Comparison of ENCODE assay signal across 1 cellular context in the genomic region with DNA sequence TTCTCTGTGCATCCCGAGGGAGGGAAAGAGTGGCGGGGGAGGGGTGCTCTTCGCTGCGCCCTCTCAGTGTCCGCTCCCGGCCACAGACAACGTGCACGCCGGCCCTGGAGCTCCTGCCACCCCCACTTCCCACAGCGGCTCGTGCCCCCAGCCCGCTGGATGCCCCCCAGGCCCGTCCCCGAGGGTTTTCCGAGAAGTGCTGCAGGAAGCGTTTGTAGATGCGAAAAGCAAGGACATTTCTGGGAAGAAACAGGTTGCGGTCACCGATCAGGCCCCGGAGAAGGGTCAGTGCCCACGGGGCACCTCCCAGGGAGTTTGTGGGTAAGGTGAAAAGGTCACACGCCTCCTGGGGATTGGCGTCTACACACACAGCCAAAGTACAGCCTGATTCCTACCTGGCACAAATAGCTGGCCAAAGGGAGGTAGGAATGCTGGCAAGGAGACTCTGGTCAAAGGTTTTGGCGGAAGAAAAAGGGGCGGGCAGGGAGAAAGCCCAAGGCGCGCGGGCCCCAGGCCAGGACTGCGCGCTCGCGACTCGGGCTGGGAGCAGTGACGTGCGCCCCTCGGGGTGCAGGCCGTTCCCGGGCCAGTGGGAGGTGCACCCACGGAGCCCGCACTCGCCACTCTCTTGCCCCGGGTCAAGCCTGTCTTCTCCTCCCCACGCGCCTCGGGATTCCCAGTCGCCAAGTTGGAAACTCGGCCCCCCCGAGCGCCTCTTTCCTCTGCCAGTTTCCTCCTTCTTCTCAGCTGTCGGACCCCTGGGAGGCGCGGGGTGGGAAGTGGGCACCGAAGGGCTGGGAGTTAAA.
A peak's percentile ranks its signal among the peaks of the same experiment; 100 is the strongest.
TF ChIP-seq lines count a peak whose summit lies in the region.

No MANE protein-coding gene starts in this region.

TF ChIP-seq in HepG2, 621 proteins besides CTCF, POLR2A, EP300 and RAD21 (continued from another document):
- TF ChIP-seq ZNF430 (CRISPR knock-in tag; IDR thresholded peaks at IDR 0.05) = no peak
- no peak for TF ChIP-seq ZSCAN30 (CRISPR knock-in tag; IDR thresholded peaks at IDR 0.05)
- TF ChIP-seq, protein P1, sequence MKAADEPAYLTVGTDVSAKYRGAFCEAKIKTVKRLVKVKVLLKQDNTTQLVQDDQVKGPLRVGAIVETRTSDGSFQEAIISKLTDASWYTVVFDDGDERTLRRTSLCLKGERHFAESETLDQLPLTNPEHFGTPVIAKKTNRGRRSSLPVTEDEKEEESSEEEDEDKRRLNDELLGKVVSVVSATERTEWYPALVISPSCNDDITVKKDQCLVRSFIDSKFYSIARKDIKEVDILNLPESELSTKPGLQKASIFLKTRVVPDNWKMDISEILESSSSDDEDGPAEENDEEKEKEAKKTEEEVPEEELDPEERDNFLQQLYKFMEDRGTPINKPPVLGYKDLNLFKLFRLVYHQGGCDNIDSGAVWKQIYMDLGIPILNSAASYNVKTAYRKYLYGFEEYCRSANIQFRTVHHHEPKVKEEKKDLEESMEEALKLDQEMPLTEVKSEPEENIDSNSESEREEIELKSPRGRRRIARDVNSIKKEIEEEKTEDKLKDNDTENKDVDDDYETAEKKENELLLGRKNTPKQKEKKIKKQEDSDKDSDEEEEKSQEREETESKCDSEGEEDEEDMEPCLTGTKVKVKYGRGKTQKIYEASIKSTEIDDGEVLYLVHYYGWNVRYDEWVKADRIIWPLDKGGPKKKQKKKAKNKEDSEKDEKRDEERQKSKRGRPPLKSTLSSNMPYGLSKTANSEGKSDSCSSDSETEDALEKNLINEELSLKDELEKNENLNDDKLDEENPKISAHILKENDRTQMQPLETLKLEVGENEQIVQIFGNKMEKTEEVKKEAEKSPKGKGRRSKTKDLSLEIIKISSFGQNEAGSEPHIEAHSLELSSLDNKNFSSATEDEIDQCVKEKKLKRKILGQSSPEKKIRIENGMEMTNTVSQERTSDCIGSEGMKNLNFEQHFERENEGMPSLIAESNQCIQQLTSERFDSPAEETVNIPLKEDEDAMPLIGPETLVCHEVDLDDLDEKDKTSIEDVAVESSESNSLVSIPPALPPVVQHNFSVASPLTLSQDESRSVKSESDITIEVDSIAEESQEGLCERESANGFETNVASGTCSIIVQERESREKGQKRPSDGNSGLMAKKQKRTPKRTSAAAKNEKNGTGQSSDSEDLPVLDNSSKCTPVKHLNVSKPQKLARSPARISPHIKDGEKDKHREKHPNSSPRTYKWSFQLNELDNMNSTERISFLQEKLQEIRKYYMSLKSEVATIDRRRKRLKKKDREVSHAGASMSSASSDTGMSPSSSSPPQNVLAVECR (CRISPR knock-in tag; IDR thresholded peaks at IDR 0.05; ENCODE audit: borderline replicate concordance) = no peak
- TF ChIP-seq YEATS4 (CRISPR knock-in tag; IDR thresholded peaks at IDR 0.05; ENCODE audit: borderline replicate concordance) = no peak
- TF ChIP-seq, protein P2, sequence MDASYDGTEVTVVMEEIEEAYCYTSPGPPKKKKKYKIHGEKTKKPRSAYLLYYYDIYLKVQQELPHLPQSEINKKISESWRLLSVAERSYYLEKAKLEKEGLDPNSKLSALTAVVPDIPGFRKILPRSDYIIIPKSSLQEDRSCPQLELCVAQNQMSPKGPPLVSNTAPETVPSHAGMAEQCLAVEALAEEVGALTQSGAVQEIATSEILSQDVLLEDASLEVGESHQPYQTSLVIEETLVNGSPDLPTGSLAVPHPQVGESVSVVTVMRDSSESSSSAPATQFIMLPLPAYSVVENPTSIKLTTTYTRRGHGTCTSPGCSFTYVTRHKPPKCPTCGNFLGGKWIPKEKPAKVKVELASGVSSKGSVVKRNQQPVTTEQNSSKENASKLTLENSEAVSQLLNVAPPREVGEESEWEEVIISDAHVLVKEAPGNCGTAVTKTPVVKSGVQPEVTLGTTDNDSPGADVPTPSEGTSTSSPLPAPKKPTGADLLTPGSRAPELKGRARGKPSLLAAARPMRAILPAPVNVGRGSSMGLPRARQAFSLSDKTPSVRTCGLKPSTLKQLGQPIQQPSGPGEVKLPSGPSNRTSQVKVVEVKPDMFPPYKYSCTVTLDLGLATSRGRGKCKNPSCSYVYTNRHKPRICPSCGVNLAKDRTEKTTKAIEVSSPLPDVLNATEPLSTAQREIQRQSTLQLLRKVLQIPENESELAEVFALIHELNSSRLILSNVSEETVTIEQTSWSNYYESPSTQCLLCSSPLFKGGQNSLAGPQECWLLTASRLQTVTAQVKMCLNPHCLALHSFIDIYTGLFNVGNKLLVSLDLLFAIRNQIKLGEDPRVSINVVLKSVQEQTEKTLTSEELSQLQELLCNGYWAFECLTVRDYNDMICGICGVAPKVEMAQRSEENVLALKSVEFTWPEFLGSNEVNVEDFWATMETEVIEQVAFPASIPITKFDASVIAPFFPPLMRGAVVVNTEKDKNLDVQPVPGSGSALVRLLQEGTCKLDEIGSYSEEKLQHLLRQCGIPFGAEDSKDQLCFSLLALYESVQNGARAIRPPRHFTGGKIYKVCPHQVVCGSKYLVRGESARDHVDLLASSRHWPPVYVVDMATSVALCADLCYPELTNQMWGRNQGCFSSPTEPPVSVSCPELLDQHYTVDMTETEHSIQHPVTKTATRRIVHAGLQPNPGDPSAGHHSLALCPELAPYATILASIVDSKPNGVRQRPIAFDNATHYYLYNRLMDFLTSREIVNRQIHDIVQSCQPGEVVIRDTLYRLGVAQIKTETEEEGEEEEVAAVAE (CRISPR knock-in tag; IDR thresholded peaks at IDR 0.05; ENCODE audit: borderline replicate concordance) = no peak
- TF ChIP-seq NAIF1 (CRISPR knock-in tag; IDR thresholded peaks at IDR 0.05; ENCODE audit: borderline replicate concordance) = no peak
- no peak for TF ChIP-seq FOXO4 (CRISPR knock-in tag; conservative IDR thresholded peaks at IDR 0.05)
- TF ChIP-seq CSRNP2 (CRISPR knock-in tag; conservative IDR thresholded peaks at IDR 0.05; ENCODE audit: low read depth) = no peak
- TF ChIP-seq ZNF33B (CRISPR knock-in tag; IDR thresholded peaks at IDR 0.05) = no peak
- TF ChIP-seq HNRNPL (IDR thresholded peaks at IDR 0.05; ENCODE audit: low read depth, low read length) = peak; percentile 67
- no peak for TF ChIP-seq HDAC6 (IDR thresholded peaks at IDR 0.05; ENCODE audit: low read depth, low read length)
- TF ChIP-seq YEATS2 (CRISPR knock-in tag; IDR thresholded peaks at IDR 0.05; ENCODE audit: borderline replicate concordance) = no peak
- TF ChIP-seq MBD4 (IDR thresholded peaks at IDR 0.05; ENCODE audit: borderline replicate concordance, low read length) = no peak
- peak; percentile 15 for TF ChIP-seq RXRA (CRISPR knock-in tag; IDR thresholded peaks at IDR 0.05)
- TF ChIP-seq HOXA3 (CRISPR knock-in tag; IDR thresholded peaks at IDR 0.05) = 0 out of 2 replicates have a peak, but pooled peaks have one; percentile 2
- TF ChIP-seq PAX8 (CRISPR knock-in tag; IDR thresholded peaks at IDR 0.05; ENCODE audit: borderline replicate concordance) = peak; percentile 63; the same call in 1 of the 2 replicates
- TF ChIP-seq NCOA1 (CRISPR knock-in tag; IDR thresholded peaks at IDR 0.05) = no peak
- TF ChIP-seq, protein P3, sequence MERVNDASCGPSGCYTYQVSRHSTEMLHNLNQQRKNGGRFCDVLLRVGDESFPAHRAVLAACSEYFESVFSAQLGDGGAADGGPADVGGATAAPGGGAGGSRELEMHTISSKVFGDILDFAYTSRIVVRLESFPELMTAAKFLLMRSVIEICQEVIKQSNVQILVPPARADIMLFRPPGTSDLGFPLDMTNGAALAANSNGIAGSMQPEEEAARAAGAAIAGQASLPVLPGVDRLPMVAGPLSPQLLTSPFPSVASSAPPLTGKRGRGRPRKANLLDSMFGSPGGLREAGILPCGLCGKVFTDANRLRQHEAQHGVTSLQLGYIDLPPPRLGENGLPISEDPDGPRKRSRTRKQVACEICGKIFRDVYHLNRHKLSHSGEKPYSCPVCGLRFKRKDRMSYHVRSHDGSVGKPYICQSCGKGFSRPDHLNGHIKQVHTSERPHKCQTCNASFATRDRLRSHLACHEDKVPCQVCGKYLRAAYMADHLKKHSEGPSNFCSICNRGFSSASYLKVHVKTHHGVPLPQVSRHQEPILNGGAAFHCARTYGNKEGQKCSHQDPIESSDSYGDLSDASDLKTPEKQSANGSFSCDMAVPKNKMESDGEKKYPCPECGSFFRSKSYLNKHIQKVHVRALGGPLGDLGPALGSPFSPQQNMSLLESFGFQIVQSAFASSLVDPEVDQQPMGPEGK (CRISPR knock-in tag; IDR thresholded peaks at IDR 0.05) = peak; percentile 46; the same call in 1 of the 2 replicates
- no peak for TF ChIP-seq SALL2 (CRISPR knock-in tag; IDR thresholded peaks at IDR 0.05)
- TF ChIP-seq, protein P4, sequence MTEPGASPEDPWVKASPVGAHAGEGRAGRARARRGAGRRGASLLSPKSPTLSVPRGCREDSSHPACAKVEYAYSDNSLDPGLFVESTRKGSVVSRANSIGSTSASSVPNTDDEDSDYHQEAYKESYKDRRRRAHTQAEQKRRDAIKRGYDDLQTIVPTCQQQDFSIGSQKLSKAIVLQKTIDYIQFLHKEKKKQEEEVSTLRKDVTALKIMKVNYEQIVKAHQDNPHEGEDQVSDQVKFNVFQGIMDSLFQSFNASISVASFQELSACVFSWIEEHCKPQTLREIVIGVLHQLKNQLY (CRISPR knock-in tag; IDR thresholded peaks at IDR 0.05) = no peak
TF ChIP-seq in HepG2: peak in this region for 12.
